ENCODE assay signal across 16 cellular contexts in genomic region chr13:80599765-80600164, GRCh38.
DNase-seq lines count a peak whose midpoint lies in the region; ATAC-seq, FAIRE-seq and TF ChIP-seq lines count a peak whose summit lies in the region.
"Had no signal": no experiment of that assay in that cellular context is flagged by ENCODE, and none has a peak within 500 bp of the region (broad histone marks: within the 10 kb centered on the region; RNA-seq: fewer than 3 reads in every experiment).

No MANE protein-coding gene starts in this region.

- peaks cover 3% of the 10 kb centered on the region for H3K36me3 Mint-ChIP-seq in neural crest cell (ENCODE audit: low read depth)
- H3K36me3 Mint-ChIP-seq: CD4-positive, alpha-beta memory T cell had no signal

- H3K79me2 ChIP-seq in K562 (ENCODE audit: control insufficient read depth, insufficient read depth, low read length), result no peaks in the 10 kb centered on the region

- no peaks in the 10 kb centered on the region for H3K27me3 Mint-ChIP-seq in neural crest cell (ENCODE audit: low read depth)
- H3K27me3 Mint-ChIP-seq: CD4-positive, alpha-beta memory T cell had no signal

- TF ChIP-seq CTCF in K562 (IDR thresholded peaks at IDR 0.05 in 2 of 3, conservative IDR thresholded peaks at IDR 0.05 in 1 of 3; ENCODE audit: insufficient read depth in 2 of 3, low read depth in 1 of 3, low read length in 3 of 3) (no peak), neural crest cell (conservative IDR thresholded peaks at IDR 0.05) (no peak), spleen (IDR thresholded peaks at IDR 0.05 in 8 of 11, conservative IDR thresholded peaks at IDR 0.05 in 3 of 11) (no peak)

- H3K27me3 ChIP-seq in K562 (ENCODE audit: control insufficient read depth in 2 of 2, insufficient read depth in 2 of 2, low read length in 2 of 2) (no peaks in the 10 kb centered on the region), spleen (replicated peaks in 1 of 7) (no peaks in the 10 kb centered on the region)
- H3K27me3 ChIP-seq: BE2C had no signal

- H2AFZ ChIP-seq in K562 (ENCODE audit: low read depth, low read length), result no peak overlapping the region

- peak; percentile 21 for DNase-seq in HT1080 (ENCODE audit: low read depth)
- peak; percentile 52 to 77 (median 62) for DNase-seq in K562 (ENCODE audit: extremely low read depth in 1 of 4, low spot score in 3 of 4)
- no peak for DNase-seq in neural crest cell (ENCODE audit: low read depth, low spot score)
- DNase-seq in spleen, result no peak
- DNase-seq in stimulated activated CD4-positive, alpha-beta T cell treated with anti-CD3 and anti-CD28 coated beads, Interleukin-4, amount 100 ng/mL, for 24 hours, result no peak
- DNase-seq in ureter (ENCODE audit: low spot score), result no peak
- no peak for DNase-seq in NK-92 (lab: John Stamatoyannopoulos, UW; ENCODE audit: unreplicated experiment)
- DNase-seq: BE2C, DMS79, GOT3, H9, IMR-90 had no signal

- H3K9me3 Mint-ChIP-seq in neural crest cell, result peaks cover 9% of the 10 kb centered on the region
- H3K9me3 Mint-ChIP-seq: H9 had no signal

- no peak overlapping the region for H3K4me2 ChIP-seq in K562 (ENCODE audit: insufficient read depth, low read length)

- no peak overlapping the region for H3K9ac ChIP-seq in K562 (ENCODE audit: insufficient read depth in 1 of 2, low read depth in 2 of 2, low read length in 2 of 2)

- CTCF ChIA-PET in K562 (lab: Yijun Ruan, JAX; ENCODE audit: low intra/inter-chr PET ratio), result no interaction called here

- TF ChIP-seq EP300 in K562 (IDR thresholded peaks at IDR 0.05; ENCODE audit: low read length), result no peak

- H3K36me3 ChIP-seq in K562 (ENCODE audit: control insufficient read depth, insufficient read depth, low read length) (no peaks in the 10 kb centered on the region), spleen (no peaks in the 10 kb centered on the region)
- H3K36me3 ChIP-seq: BE2C had no signal

- peak overlapping the region; percentile 86 for H3K27ac Mint-ChIP-seq in neural crest cell (ENCODE audit: unreplicated experiment)
- H3K27ac Mint-ChIP-seq: CD4-positive, alpha-beta memory T cell; H9 had no signal

- no peak for TF ChIP-seq RAD21 in K562 (CRISPR knock-in tag; conservative IDR thresholded peaks at IDR 0.05 in 1 of 2, IDR thresholded peaks at IDR 0.05 in 1 of 2)

- H3K4me1 Mint-ChIP-seq in neural crest cell, result peaks cover 26% of the 10 kb centered on the region
- H3K4me1 Mint-ChIP-seq: CD4-positive, alpha-beta memory T cell had no signal

- H3K4me1 ChIP-seq in K562 (replicated peaks in 1 of 2; ENCODE audit: control insufficient read depth in 2 of 2, insufficient read depth in 2 of 2, low read length in 2 of 2) (no peaks in the 10 kb centered on the region; a peak in 1 of 5 replicates), spleen (peaks cover 0 to 7% (median 0%) of the 10 kb centered on the region in 6 donors)
- H3K4me1 ChIP-seq: BE2C had no signal

- H4K20me1 ChIP-seq in K562 (replicated peaks; ENCODE audit: control insufficient read depth, insufficient read depth, low read length), result no peaks in the 10 kb centered on the region

- no TSS peak for BruUV-seq in K562 (replicated peaks; lab: Mats Ljungman, UMichigan)

- H3K4me3 ChIP-seq in K562 (no peak overlapping the region), spleen (no peak overlapping the region)

- intact Hi-C loops in K562 (cut with micrococcal nuclease) (no loop called here), spleen (cut with DNase I; ENCODE audit: low total_unique reads) (no loop called here)

- H3K27ac ChIP-seq in K562 (ENCODE audit: extremely low read depth, low read depth, low read length) (peak overlapping the region; percentile 4; the same call in 1 of the 3 replicates), spleen (peak overlapping the region in 5 of 8 donors; percentile 0 to 44 (median 11))
- H3K27ac ChIP-seq: C4-2B had no signal

- H3K4me3 Mint-ChIP-seq in neural crest cell, result no peak overlapping the region
- H3K4me3 Mint-ChIP-seq: CD4-positive, alpha-beta memory T cell; H9 had no signal

- H3K9me1 ChIP-seq in K562 (ENCODE audit: control insufficient read depth, insufficient read depth, low read length), result no peaks in the 10 kb centered on the region

- ATAC-seq in K562, result peak; percentile 44

- no peaks in the 10 kb centered on the region for H3K9me3 ChIP-seq in K562 (replicated peaks; ENCODE audit: control insufficient read depth, insufficient read depth, low read depth, low read length)
- H3K9me3 ChIP-seq in spleen, result no peaks in the 10 kb centered on the region
- H3K9me3 ChIP-seq: BE2C had no signal

- FAIRE-seq in K562 (lab: Jason Lieb, UNC), result no peak
- FAIRE-seq: G401.6, GM12891 had no signal

- TF ChIP-seq POLR2A in K562 (conservative IDR thresholded peaks at IDR 0.05) (no peak), spleen (IDR thresholded peaks at IDR 0.05) (no peak)

- in situ Hi-C loops in K562 (cut with MboI), result no loop called here

- POLR2A ChIA-PET in K562 (lab: Yijun Ruan, JAX), result interaction anchor here (0.7 to 2.1 kb wide), 3 partner anchors 10 to 23 kb away, joined by 4 to 8 read pairs (median 4); no protein-coding TSS in a partner anchor

TF ChIP-seq in K562, 482 proteins besides CTCF, POLR2A, EP300 and RAD21:
- no peak for TF ChIP-seq NFIC (IDR thresholded peaks at IDR 0.05)
- TF ChIP-seq STAG1 (CRISPR knock-in tag; IDR thresholded peaks at IDR 0.05; ENCODE audit: borderline replicate concordance), result no peak
- TF ChIP-seq MAFG (tag; conservative IDR thresholded peaks at IDR 0.05), result 0 out of 2 replicates have a peak, but pooled peaks have one; percentile 13
- TF ChIP-seq ZNF644 (tag; IDR thresholded peaks at IDR 0.05; ENCODE audit: low read depth), result 0 out of 2 replicates have a peak, but pooled peaks have one; percentile 22
- no peak for TF ChIP-seq ZNF436 (CRISPR knock-in tag; IDR thresholded peaks at IDR 0.05)
- TF ChIP-seq YY1 (IDR thresholded peaks at IDR 0.05; ENCODE audit: borderline replicate concordance in 1 of 3, control insufficient read depth in 1 of 3, extremely low read depth in 1 of 3, insufficient read depth in 3 of 3, insufficient read length in 1 of 3, insufficient replicate concordance in 2 of 3, low read depth in 1 of 3, low read length in 2 of 3), result no peak
- no peak for TF ChIP-seq FOXK1 (CRISPR knock-in tag; IDR thresholded peaks at IDR 0.05; ENCODE audit: borderline replicate concordance)
- TF ChIP-seq PHF8 (IDR thresholded peaks at IDR 0.05; ENCODE audit: borderline replicate concordance, low read length), result no peak
- 0 out of 2 replicates have a peak, but pooled peaks have one; percentile 24 for TF ChIP-seq STAT5A (IDR thresholded peaks at IDR 0.05; ENCODE audit: borderline replicate concordance, low read length)
- no peak for TF ChIP-seq YBX1 (IDR thresholded peaks at IDR 0.05)
- no peak for TF ChIP-seq GATA2 (CRISPR knock-in tag; IDR thresholded peaks at IDR 0.05)
- TF ChIP-seq ZKSCAN8 (CRISPR knock-in tag; IDR thresholded peaks at IDR 0.05), result 0 out of 2 replicates have a peak, but pooled peaks have one; percentile 26
- peak; percentile 64 for TF ChIP-seq FOSL1 (tag; conservative IDR thresholded peaks at IDR 0.05)
- TF ChIP-seq NRF1 (conservative IDR thresholded peaks at IDR 0.05 in 1 of 2, IDR thresholded peaks at IDR 0.05 in 1 of 2), result no peak
- no peak for TF ChIP-seq CBX2 (IDR thresholded peaks at IDR 0.05; ENCODE audit: insufficient read depth, low read length, poor library complexity, severe bottlenecking)
- no peak for TF ChIP-seq ETS1 (conservative IDR thresholded peaks at IDR 0.05; ENCODE audit: control insufficient read depth, low read depth, low read length)
TF ChIP-seq in K562: peak in this region for 5.

Comparison
In these comparisons a context has a peak if more than half of its experiments do, and no peak if none do; other contexts are left out.
1. DNase-seq: peak in HT1080 (single experiment) and K562 (4 of 4); none in neural crest cell (single experiment), spleen (single experiment), stimulated activated CD4-positive, alpha-beta T cell treated with anti-CD3 and anti-CD28 coated beads, Interleukin-4, amount 100 ng/mL, for 24 hours (single experiment), ureter (single experiment) and NK-92 (single experiment).